In genomic region chr13:110471156-110471832, GRCh38 we compare ENCODE assay signal across 10 cellular contexts.
A peak's percentile ranks its signal among the peaks of the same experiment; 100 is the strongest.
DNase-seq lines count a peak whose midpoint lies in the region; ATAC-seq and TF ChIP-seq lines count a peak whose summit lies in the region.
"Had no signal": no experiment of that assay in that cellular context is flagged by ENCODE, and none has a peak within 500 bp of the region (broad histone marks: within the 10 kb centered on the region; RNA-seq: fewer than 3 reads in every experiment).

No MANE protein-coding gene starts in this region.

- TF ChIP-seq POLR2A in heart left ventricle (IDR thresholded peaks at IDR 0.05) = no peak

- 65 to 71% (median 68%) methylated on average over 14 of the region's 14 CpGs for WGBS in heart left ventricle, 4 donors

- no peaks in the 10 kb centered on the region for H3K36me3 Mint-ChIP-seq in T-helper 17 cell (ENCODE audit: low read depth)
- H3K36me3 Mint-ChIP-seq in activated T-helper 17 cell treated with anti-CD3 and anti-CD28 coated beads, Interleukin-2, amount 50 U/mL, for 72 hours (ENCODE audit: low read depth) = no peaks in the 10 kb centered on the region

- peak in 2 of 4 donors; percentile 5 to 26 for ATAC-seq in heart left ventricle
- no peak for ATAC-seq in Right ventricle myocardium inferior
- ATAC-seq in HG02885 (IDR thresholded peaks at IDR 0.05; ENCODE audit: poor library complexity, unreplicated experiment) = peak; percentile 55
- ATAC-seq in T-helper 17 cell = peak; percentile 38
- ATAC-seq in activated T-helper 17 cell treated with anti-CD3 and anti-CD28 coated beads, Interleukin-2, amount 50 U/mL, for 72 hours (replicated peaks) = no peak

- intact Hi-C loops in heart left ventricle (cut with DNase I) (no loop called here), Right ventricle myocardium inferior (cut with DNase I) (no loop called here)

- peaks cover 36% of the 10 kb centered on the region for H3K27me3 Mint-ChIP-seq in T-helper 17 cell
- H3K27me3 Mint-ChIP-seq in activated T-helper 17 cell treated with anti-CD3 and anti-CD28 coated beads, Interleukin-2, amount 50 U/mL, for 72 hours = peaks cover 9% of the 10 kb centered on the region

- H3K4me1 ChIP-seq in heart left ventricle (peaks cover 0 to 18% (median 6%) of the 10 kb centered on the region in 12 donors), subcutaneous abdominal adipose tissue (ENCODE audit: control insufficient read depth in 5 of 5, insufficient read depth in 5 of 5, low read length in 5 of 5) (peaks cover 0 to 24% (median 11%) of the 10 kb centered on the region in 5 donors)

- no peaks in the 10 kb centered on the region for H3K9me3 ChIP-seq in heart left ventricle
- H3K9me3 ChIP-seq in T-helper 17 cell (ENCODE audit: control insufficient read depth, low read length, poor library complexity, severe bottlenecking) = no peaks in the 10 kb centered on the region
- H3K9me3 ChIP-seq in subcutaneous abdominal adipose tissue (ENCODE audit: control insufficient read depth in 5 of 5, low read length in 5 of 5) = no peaks in the 10 kb centered on the region

- H3K4me3 ChIP-seq in heart left ventricle (no peak overlapping the region), subcutaneous abdominal adipose tissue (ENCODE audit: low read depth in 1 of 5, low read length in 5 of 5) (no peak overlapping the region)

- DNase-seq in heart left ventricle (no peak), Right ventricle myocardium inferior (ENCODE audit: missing footprints) (no peak), T-helper 17 cell (no peak), superior temporal gyrus (ENCODE audit: extremely low spot score) (no peak), Ammon's horn (ENCODE audit: low spot score) (no peak)
- DNase-seq: activated CD8-positive, alpha-beta memory T cell treated with anti-CD3 and anti-CD28 coated beads, Interleukin-2, amount 50 U/mL, for 4 hours; H7 had no signal

- no peaks in the 10 kb centered on the region for H3K9me3 Mint-ChIP-seq in activated T-helper 17 cell treated with anti-CD3 and anti-CD28 coated beads, Interleukin-2, amount 50 U/mL, for 72 hours

- H3K4me1 Mint-ChIP-seq in T-helper 17 cell = no peaks in the 10 kb centered on the region
- no peaks in the 10 kb centered on the region for H3K4me1 Mint-ChIP-seq in activated T-helper 17 cell treated with anti-CD3 and anti-CD28 coated beads, Interleukin-2, amount 50 U/mL, for 72 hours

- H3K27ac ChIP-seq in heart left ventricle (peak overlapping the region in 7 of 12 donors; percentile 19 to 59 (median 43)), subcutaneous abdominal adipose tissue (ENCODE audit: low read depth, low read length) (peak overlapping the region; percentile 18)

- no peak overlapping the region for H3K9ac ChIP-seq in subcutaneous abdominal adipose tissue (ENCODE audit: low read length in 5 of 5)

- no peak overlapping the region for H3K27ac Mint-ChIP-seq in T-helper 17 cell
- H3K27ac Mint-ChIP-seq in activated T-helper 17 cell treated with anti-CD3 and anti-CD28 coated beads, Interleukin-2, amount 50 U/mL, for 72 hours = no peak overlapping the region

- no peak overlapping the region for H3K4me3 Mint-ChIP-seq in T-helper 17 cell
- no peak overlapping the region for H3K4me3 Mint-ChIP-seq in activated T-helper 17 cell treated with anti-CD3 and anti-CD28 coated beads, Interleukin-2, amount 50 U/mL, for 72 hours

- H3K27me3 ChIP-seq in heart left ventricle = no peaks in the 10 kb centered on the region
- no peaks in the 10 kb centered on the region for H3K27me3 ChIP-seq in subcutaneous abdominal adipose tissue (ENCODE audit: control insufficient read depth in 5 of 5, insufficient read depth in 4 of 5, low read length in 5 of 5)

- peaks cover 7 to 99% (median 91%) of the 10 kb centered on the region in 9 donors for H3K36me3 ChIP-seq in heart left ventricle
- H3K36me3 ChIP-seq in subcutaneous abdominal adipose tissue (ENCODE audit: control insufficient read depth in 5 of 5, insufficient read depth in 5 of 5, low read length in 5 of 5) = peaks cover 5 to 97% (median 96%) of the 10 kb centered on the region in 5 donors

- TF ChIP-seq CTCF in heart left ventricle (IDR thresholded peaks at IDR 0.05) = no peak

Comparison
In these comparisons a context has a peak if more than half of its experiments do, and no peak if none do; other contexts are left out.
1. ATAC-seq: peak in HG02885 (single experiment) and T-helper 17 cell (single experiment); none in Right ventricle myocardium inferior (single experiment) and activated T-helper 17 cell treated with anti-CD3 and anti-CD28 coated beads, Interleukin-2, amount 50 U/mL, for 72 hours (single experiment).